ENCODE assay signal across 9 cellular contexts in the genomic region with DNA sequence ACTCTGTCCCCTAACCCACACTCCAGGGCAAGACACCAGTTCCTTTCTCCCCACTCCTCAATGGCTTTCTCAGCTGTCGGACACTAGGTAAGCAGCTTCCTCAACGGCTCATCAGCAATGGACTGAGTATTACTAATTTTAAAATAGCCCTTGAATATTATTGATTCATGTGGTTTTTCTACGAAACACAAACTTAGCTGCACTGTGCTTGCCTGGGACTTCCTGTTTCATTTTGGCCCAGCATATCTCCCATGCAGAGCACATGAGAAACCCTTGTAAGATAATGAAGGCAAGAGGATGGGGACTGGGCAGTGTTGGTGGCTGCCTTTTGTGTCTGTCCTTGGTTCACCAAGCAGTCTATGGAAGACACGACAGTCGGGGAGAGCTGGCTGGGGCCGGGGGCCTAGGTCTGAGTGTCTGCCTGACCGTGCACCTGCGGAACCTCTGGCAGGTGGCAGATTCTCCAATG. TPM values are rescaled to one million over a fixed set of nuclear protein-coding genes. Genes with fewer than 3 reads are reported as not detected.
A peak's percentile ranks its signal among the peaks of the same experiment; 100 is the strongest.
DNase-seq lines count a peak whose midpoint lies in the region; ATAC-seq and TF ChIP-seq lines count a peak whose summit lies in the region.
"Had no signal": no experiment of that assay in that cellular context is flagged by ENCODE, and none has a peak within 500 bp of the region (broad histone marks: within the 10 kb centered on the region; RNA-seq: fewer than 3 reads in every experiment).

No MANE protein-coding gene starts in this region.

- peak overlapping the region; percentile 42 for H3K4me3 Mint-ChIP-seq in activated T-helper 17 cell treated with anti-CD3 and anti-CD28 coated beads, Interleukin-2, amount 50 U/mL, for 72 hours

- H3K27me3 Mint-ChIP-seq in activated T-helper 17 cell treated with anti-CD3 and anti-CD28 coated beads, Interleukin-2, amount 50 U/mL, for 72 hours, result no peaks in the 10 kb centered on the region

- peaks cover 24% of the 10 kb centered on the region for H3K4me1 Mint-ChIP-seq in activated T-helper 17 cell treated with anti-CD3 and anti-CD28 coated beads, Interleukin-2, amount 50 U/mL, for 72 hours

- peak overlapping the region; percentile 82 for H3K27ac Mint-ChIP-seq in activated T-helper 17 cell treated with anti-CD3 and anti-CD28 coated beads, Interleukin-2, amount 50 U/mL, for 72 hours

- TF ChIP-seq CTCF in GM13977 (IDR thresholded peaks at IDR 0.05; ENCODE audit: extremely low read depth, insufficient read depth, missing control alignments), result no peak

- H3K9me3 Mint-ChIP-seq in activated T-helper 17 cell treated with anti-CD3 and anti-CD28 coated beads, Interleukin-2, amount 50 U/mL, for 72 hours, result no peaks in the 10 kb centered on the region

- in situ Hi-C loops in GM13977 (cut with MboI; ENCODE audit: low pct_unique_long_range_greater_than_20kb, low sequenced_read_pairs, unreplicated experiment), result no loop called here

- H3K36me3 Mint-ChIP-seq in activated T-helper 17 cell treated with anti-CD3 and anti-CD28 coated beads, Interleukin-2, amount 50 U/mL, for 72 hours (ENCODE audit: low read depth), result peaks cover 6% of the 10 kb centered on the region

- ATAC-seq in GM19468 (IDR thresholded peaks at IDR 0.05; ENCODE audit: extremely low read depth, unreplicated experiment) (peak; percentile 94), HG03280 (IDR thresholded peaks at IDR 0.05; ENCODE audit: unreplicated experiment) (peak; percentile 89)
- ATAC-seq in activated T-helper 17 cell treated with anti-CD3 and anti-CD28 coated beads, Interleukin-2, amount 50 U/mL, for 72 hours (replicated peaks), result peak; percentile 30

- peak; percentile 78 for DNase-seq in GM13977 (ENCODE audit: low spot score)
- no peak for DNase-seq in KG1 (lab: John Stamatoyannopoulos, UW)
- DNase-seq in putamen (ENCODE audit: low spot score), result no peak
- no peak for DNase-seq in NCI-H526 (lab: John Stamatoyannopoulos, UW)
- DNase-seq in stimulated activated CD4-positive, alpha-beta T cell treated with anti-CD3 and anti-CD28 coated beads, Interleukin-15, amount 100 ng/mL, for 24 hours, result no peak
- DNase-seq: NCI-H774 had no signal

RNA-seq across cellular contexts. Expression of a gene that starts 48.9 kb away (rescaled TPM):
- 100 to 1,000 TPM in 1 of 2 donors, 10 to 100 TPM in 1; 94.2 to 210 TPM for total RNA-seq in activated T-helper 17 cell treated with anti-CD3 and anti-CD28 coated beads, Interleukin-2, amount 50 U/mL, for 72 hours

Comparison
In these comparisons a context has a peak if more than half of its experiments do, and no peak if none do; other contexts are left out.
1. ATAC-seq: peak in every context shown above with its lines; median percentile 94 in GM19468; 89 in HG03280; 30 in activated T-helper 17 cell treated with anti-CD3 and anti-CD28 coated beads, Interleukin-2, amount 50 U/mL, for 72 hours.